ENCODE assay signal across 18 cellular contexts in the genomic region with DNA sequence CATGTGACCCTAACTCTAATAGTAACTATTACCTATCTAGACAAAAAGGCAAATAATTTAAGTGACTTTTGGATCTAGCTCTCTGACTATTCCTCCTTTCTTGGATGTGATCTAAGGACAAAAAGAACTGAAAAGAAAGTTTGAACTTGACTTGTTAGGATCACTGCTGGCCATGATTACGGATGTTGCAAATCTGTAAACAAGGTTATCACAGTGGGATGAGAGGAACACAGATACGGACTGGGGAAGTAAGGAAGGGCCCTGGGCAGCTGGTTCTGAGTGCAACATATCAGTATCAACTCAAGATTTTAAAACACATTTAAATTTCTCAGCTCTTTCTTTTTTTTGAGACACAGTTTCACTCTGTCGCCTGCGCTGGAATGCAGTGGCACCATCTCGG.
"Had no signal": no experiment of that assay in that cellular context is flagged by ENCODE, and none has a peak within 500 bp of the region (broad histone marks: within the 10 kb centered on the region; RNA-seq: fewer than 3 reads in every experiment).

No MANE protein-coding gene starts in this region.

- DNase-seq: activated CD4-positive, alpha-beta T cell treated with anti-CD3 and anti-CD28 coated beads, Interleukin-2, amount 50 U/mL, for 48 hours; activated naive CD4-positive, alpha-beta T cell treated with anti-CD3 and anti-CD28 coated beads, Interleukin-2, amount 50 U/mL, for 16 hours; kidney glomerular epithelial cell; naive thymus-derived CD4-positive, alpha-beta T cell; posterior cingulate gyrus; SK-N-SH; small intestine; stimulated activated CD4-positive, alpha-beta T cell treated with anti-CD3 and anti-CD28 coated beads, Interleukin-4, amount 100 ng/mL, for 24 hours; stimulated activated naive CD4-positive, alpha-beta T cell treated with Interleukin-2 at 50 U/mL for 16 hours; T-cell; T1000; trophoblast cell had no signal

- H3K27ac ChIP-seq: cardiac muscle cell, VCaP had no signal

- H3K27me3 ChIP-seq: cardiac muscle cell, right atrium auricular region had no signal

- H3K36me3 ChIP-seq: cardiac muscle cell, right atrium auricular region had no signal

- ATAC-seq: naive thymus-derived CD4-positive, alpha-beta T cell; T-cell had no signal

- FAIRE-seq: astrocyte, endometrium, small intestine had no signal

- H3K9me3 ChIP-seq: right atrium auricular region, SK-N-SH had no signal

- H3K4me2 ChIP-seq: SK-N-SH had no signal

- H3K9ac ChIP-seq: SK-N-SH had no signal

- H3K4me3 ChIP-seq: cardiac muscle cell, lung, right atrium auricular region had no signal
